ENCODE assay signal across 24 cellular contexts in the genomic region with DNA sequence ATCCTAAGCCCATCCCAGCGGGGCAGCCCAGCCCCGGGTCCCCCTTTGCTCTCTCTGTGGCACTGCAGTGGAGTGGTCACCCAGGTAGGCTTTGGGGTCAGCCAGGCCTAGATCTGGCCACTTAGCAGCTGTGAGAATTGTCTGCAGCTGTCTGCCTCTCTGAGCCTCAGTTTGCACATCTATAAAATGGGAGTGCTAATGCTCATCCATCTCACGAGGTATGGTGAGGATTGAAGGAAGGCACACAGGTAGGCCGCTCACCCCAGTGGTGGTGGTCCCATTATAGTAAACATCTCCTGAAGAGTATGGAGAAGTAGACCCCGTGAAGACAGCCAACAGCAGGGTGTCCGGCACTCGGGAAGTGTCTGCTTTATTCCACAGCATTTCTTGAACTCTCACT. TPM values are rescaled to one million over a fixed set of nuclear protein-coding genes. Genes with fewer than 3 reads are reported as not detected.
DNase-seq lines count a peak whose midpoint lies in the region; ATAC-seq, FAIRE-seq and TF ChIP-seq lines count a peak whose summit lies in the region.
"Had no signal": no experiment of that assay in that cellular context is flagged by ENCODE, and none has a peak within 500 bp of the region (broad histone marks: within the 10 kb centered on the region; RNA-seq: fewer than 3 reads in every experiment).

No MANE protein-coding gene starts in this region.

- H4K20me1 ChIP-seq in HepG2 (ENCODE audit: insufficient read depth, low read length) (no peaks in the 10 kb centered on the region), K562 (replicated peaks; ENCODE audit: control insufficient read depth, insufficient read depth, low read length) (no peaks in the 10 kb centered on the region)
- H4K20me1 ChIP-seq: BLaER1 had no signal

- no peak for TF ChIP-seq CTCF in HepG2 (CRISPR knock-in tag; IDR thresholded peaks at IDR 0.05)
- TF ChIP-seq CTCF in right lobe of liver (IDR thresholded peaks at IDR 0.05), result no peak
- TF ChIP-seq CTCF in K562 (IDR thresholded peaks at IDR 0.05 in 2 of 3, conservative IDR thresholded peaks at IDR 0.05 in 1 of 3; ENCODE audit: insufficient read depth in 2 of 3, low read depth in 1 of 3, low read length in 3 of 3), result no peak

- TF ChIP-seq POLR2A in HepG2 (IDR thresholded peaks at IDR 0.05; ENCODE audit: insufficient read depth in 1 of 2, low read depth in 2 of 2, low read length in 2 of 2) (no peak), right lobe of liver (IDR thresholded peaks at IDR 0.05) (no peak), K562 (conservative IDR thresholded peaks at IDR 0.05) (no peak)

- intact Hi-C loops in HepG2 (cut with micrococcal nuclease; ENCODE audit: unreplicated experiment), result no loop called here
- intact Hi-C loops in right lobe of liver (cut with DNase I), result no loop called here
- intact Hi-C loops in K562 (cut with micrococcal nuclease), result no loop called here

- H3K36me3 ChIP-seq in HepG2 (replicated peaks in 1 of 2; ENCODE audit: control insufficient read depth in 1 of 2, insufficient read depth in 2 of 2, low read length in 2 of 2) (no peaks in the 10 kb centered on the region), right lobe of liver (no peaks in the 10 kb centered on the region), K562 (ENCODE audit: control insufficient read depth, insufficient read depth, low read length) (no peaks in the 10 kb centered on the region)
- H3K36me3 ChIP-seq: BE2C, BLaER1 had no signal

- no peaks in the 10 kb centered on the region for H3K9me1 ChIP-seq in K562 (ENCODE audit: control insufficient read depth, insufficient read depth, low read length)

- FAIRE-seq in HepG2 (lab: Jason Lieb, UNC), result no peak
- no peak for FAIRE-seq in K562 (lab: Jason Lieb, UNC)
- FAIRE-seq: A204.1, D721Med, G401.6, GM12891 had no signal

- peaks cover 28 to 40% of the 10 kb centered on the region in 2 donors for H3K27me3 Mint-ChIP-seq in stimulated activated naive B cell treated with anti-CD40 and anti-IgM and Interleukin-4, amounts not matched to agents 10 μg/mL and 1 μg/mL and 100 μg/mL, for 72 hours

- H3K4me3 ChIP-seq in HepG2 (replicated peaks in 1 of 3; ENCODE audit: insufficient read depth in 1 of 3, low read depth in 2 of 3, low read length in 3 of 3) (no peak overlapping the region), right lobe of liver (no peak overlapping the region), K562 (no peak overlapping the region)
- H3K4me3 ChIP-seq: BLaER1 had no signal

- POLR2A ChIA-PET in HepG2 (lab: Yijun Ruan, JAX) (no interaction called here), K562 (lab: Yijun Ruan, JAX) (no interaction called here)

- 80% methylated on average over 4 of the region's 7 CpGs for WGBS in HepG2 (ENCODE audit: low lambda C conversion rate)
- WGBS in right lobe of liver (ENCODE audit: insufficient coverage, low coverage, low lambda C conversion rate, missing lambda C conversion rate), result no CpG with 5 or more reads among the region's 7 CpGs
- WGBS in K562 (ENCODE audit: insufficient coverage, low coverage, missing lambda C conversion rate), result 1% methylated on average over 7 of the region's 7 CpGs

- H3K4me3 Mint-ChIP-seq in stimulated activated naive B cell treated with anti-CD40 and anti-IgM and Interleukin-4, amounts not matched to agents 10 μg/mL and 1 μg/mL and 100 μg/mL, for 72 hours, result no peak overlapping the region
- H3K4me3 Mint-ChIP-seq: CD14-positive monocyte; CD4-positive, CD25-positive, alpha-beta regulatory T cell; CD8-positive, alpha-beta T cell had no signal

- in situ Hi-C loops in HepG2 (cut with HindIII; ENCODE audit: extremely low pct_ligation_motif_present, low pct_unique_long_range_greater_than_20kb) (no loop called here), K562 (cut with MboI) (no loop called here)

- H3K9ac ChIP-seq in HepG2 (ENCODE audit: insufficient read depth, low read depth, low read length) (no peak overlapping the region), K562 (ENCODE audit: insufficient read depth in 1 of 2, low read depth in 2 of 2, low read length in 2 of 2) (no peak overlapping the region)
- H3K9ac ChIP-seq: BLaER1 had no signal

- no peaks in the 10 kb centered on the region for H3K4me1 ChIP-seq in HepG2 (ENCODE audit: insufficient read depth, low read length)
- H3K4me1 ChIP-seq in right lobe of liver, result peaks cover 0 to 10% (median 0%) of the 10 kb centered on the region in 4 donors
- H3K4me1 ChIP-seq in K562 (replicated peaks in 1 of 2; ENCODE audit: control insufficient read depth in 2 of 2, insufficient read depth in 2 of 2, low read length in 2 of 2), result no peaks in the 10 kb centered on the region
- H3K4me1 ChIP-seq: Caco-2 had no signal

- ATAC-seq in HepG2, result no peak
- ATAC-seq in right lobe of liver, result no peak
- ATAC-seq in K562, result no peak
- ATAC-seq in stimulated activated naive B cell treated with anti-CD40 and anti-IgM and Interleukin-4, amounts not matched to agents 10 μg/mL and 1 μg/mL and 100 μg/mL, for 72 hours (replicated peaks), result no peak
- no peak for ATAC-seq in GM21515 (IDR thresholded peaks at IDR 0.05; ENCODE audit: unreplicated experiment)
- ATAC-seq: CD8-positive, alpha-beta T cell had no signal

- H3K4me1 Mint-ChIP-seq in stimulated activated naive B cell treated with anti-CD40 and anti-IgM and Interleukin-4, amounts not matched to agents 10 μg/mL and 1 μg/mL and 100 μg/mL, for 72 hours, result no peaks in the 10 kb centered on the region
- H3K4me1 Mint-ChIP-seq: CD14-positive monocyte; CD4-positive, CD25-positive, alpha-beta regulatory T cell had no signal

- BruUV-seq in HepG2 (replicated peaks; lab: Mats Ljungman, UMichigan) (no TSS peak), K562 (replicated peaks; lab: Mats Ljungman, UMichigan) (no TSS peak)

- no peaks in the 10 kb centered on the region for H3K36me3 Mint-ChIP-seq in stimulated activated naive B cell treated with anti-CD40 and anti-IgM and Interleukin-4, amounts not matched to agents 10 μg/mL and 1 μg/mL and 100 μg/mL, for 72 hours
- H3K36me3 Mint-ChIP-seq: CD14-positive monocyte; CD4-positive, CD25-positive, alpha-beta regulatory T cell; CD8-positive, alpha-beta T cell had no signal

- H3K27me3 ChIP-seq in HepG2 (ENCODE audit: control insufficient read depth in 1 of 2, insufficient read depth in 2 of 2, low read length in 2 of 2) (peaks cover 0 to 5% of the 10 kb centered on the region in 2 experiments; a peak in 3 of 5 replicates), right lobe of liver (no peaks in the 10 kb centered on the region), K562 (ENCODE audit: control insufficient read depth in 2 of 2, insufficient read depth in 2 of 2, low read length in 2 of 2) (peaks cover 6 to 29% of the 10 kb centered on the region in 2 experiments; a peak in 2 of 5 replicates)
- H3K27me3 ChIP-seq: BE2C had no signal

- H3K9me3 ChIP-seq in HepG2 (ENCODE audit: low read length), result no peaks in the 10 kb centered on the region
- no peaks in the 10 kb centered on the region for H3K9me3 ChIP-seq in right lobe of liver
- no peaks in the 10 kb centered on the region for H3K9me3 ChIP-seq in K562 (replicated peaks; ENCODE audit: control insufficient read depth, insufficient read depth, low read depth, low read length)
- H3K9me3 ChIP-seq: BE2C, BLaER1, Caco-2 had no signal

- TF ChIP-seq EP300 in HepG2 (IDR thresholded peaks at IDR 0.05; ENCODE audit: low read depth in 2 of 2, low read length in 2 of 2), result no peak
- TF ChIP-seq EP300 in HepG2 (CRISPR knock-in tag; IDR thresholded peaks at IDR 0.05; ENCODE audit: borderline replicate concordance), result no peak
- no peak for TF ChIP-seq EP300 in K562 (IDR thresholded peaks at IDR 0.05; ENCODE audit: low read length)

- H3K79me2 ChIP-seq in HepG2 (ENCODE audit: insufficient read depth, low read length), result no peaks in the 10 kb centered on the region
- no peaks in the 10 kb centered on the region for H3K79me2 ChIP-seq in K562 (ENCODE audit: control insufficient read depth, insufficient read depth, low read length)

- TF ChIP-seq RAD21 in HepG2 (CRISPR knock-in tag; IDR thresholded peaks at IDR 0.05) (no peak), K562 (CRISPR knock-in tag; conservative IDR thresholded peaks at IDR 0.05 in 1 of 2, IDR thresholded peaks at IDR 0.05 in 1 of 2) (no peak)

- H3K27ac Mint-ChIP-seq in stimulated activated naive B cell treated with anti-CD40 and anti-IgM and Interleukin-4, amounts not matched to agents 10 μg/mL and 1 μg/mL and 100 μg/mL, for 72 hours, result peak overlapping the region; percentile 11
- H3K27ac Mint-ChIP-seq: CD14-positive monocyte; CD4-positive, CD25-positive, alpha-beta regulatory T cell; CD8-positive, alpha-beta T cell had no signal

- H2AFZ ChIP-seq in HepG2 (ENCODE audit: low read length) (no peak overlapping the region), K562 (ENCODE audit: low read depth, low read length) (no peak overlapping the region)

- CTCF ChIA-PET in HepG2 (lab: Yijun Ruan, JAX; ENCODE audit: low intra/inter-chr PET ratio, low total read pairs) (no interaction called here), K562 (lab: Yijun Ruan, JAX; ENCODE audit: low intra/inter-chr PET ratio) (no interaction called here)

- DNase-seq in HepG2 (ENCODE audit: low spot score), result no peak
- no peak for DNase-seq in right lobe of liver
- no peak for DNase-seq in K562 (ENCODE audit: extremely low read depth in 1 of 4, low spot score in 3 of 4)
- DNase-seq in stimulated activated naive B cell treated with anti-CD40 and anti-IgM and Interleukin-4, amounts not matched to agents 10 μg/mL and 1 μg/mL and 100 μg/mL, for 72 hours, result no peak
- no peak for DNase-seq in NCI-H2107 treated with DMSO at 0.1 percent for 48 hours (lab: John Stamatoyannopoulos, UW; ENCODE audit: unreplicated experiment)
- DNase-seq: 8988T; ACHN; BE2C; C1 segment of cervical spinal cord; Caco-2; Calu3; CD4-positive, CD25-positive, alpha-beta regulatory T cell; CD8-positive, alpha-beta T cell; DMS79 treated with DMSO at 0.1 percent for 48 hours; GF-D8 had no signal

- no peak overlapping the region for H3K4me2 ChIP-seq in HepG2 (ENCODE audit: low read depth, low read length)
- H3K4me2 ChIP-seq in K562 (ENCODE audit: insufficient read depth, low read length), result no peak overlapping the region
- H3K4me2 ChIP-seq: BLaER1 had no signal

- no peaks in the 10 kb centered on the region for H3K9me3 Mint-ChIP-seq in stimulated activated naive B cell treated with anti-CD40 and anti-IgM and Interleukin-4, amounts not matched to agents 10 μg/mL and 1 μg/mL and 100 μg/mL, for 72 hours
- H3K9me3 Mint-ChIP-seq: CD14-positive monocyte; CD8-positive, alpha-beta T cell had no signal

- H3K27ac ChIP-seq in HepG2 (ENCODE audit: extremely low read length, insufficient read depth, low read length), result no peak overlapping the region
- H3K27ac ChIP-seq in right lobe of liver, result no peak overlapping the region
- H3K27ac ChIP-seq in K562 (ENCODE audit: extremely low read depth, low read depth, low read length), result no peak overlapping the region
- H3K27ac ChIP-seq: BLaER1 had no signal

RNA-seq across cellular contexts. Expression of a gene that starts 9.2 kb away (rescaled TPM):
- total RNA-seq in HepG2 (2016; rRNA removed; fragmentation: Illumina TruSeq; extraction: Trizol), result 0.11 and 0.13 TPM in 2 replicates
- total RNA-seq in HepG2 (2016; cell fraction: cytosol; rRNA removed; fragmentation: Illumina TruSeq; extraction: Trizol; ENCODE audit: low read depth), result not detected in 2 replicates
- total RNA-seq in HepG2 (2016; cell fraction: insoluble cytoplasmic fraction; rRNA removed; fragmentation: Illumina TruSeq; extraction: Trizol), result 0.04 and 0.12 TPM in 2 replicates
- total RNA-seq in HepG2 (2016; cell fraction: membrane; rRNA removed; fragmentation: Illumina TruSeq; extraction: Trizol), result 0.14 and 0.22 TPM in 2 replicates
- not detected in 2 replicates for total RNA-seq in HepG2 (2016; cell fraction: nucleus; rRNA removed; fragmentation: Illumina TruSeq; extraction: Trizol)
- not detected in 2 replicates for polyA plus RNA-seq in HepG2 (2011; rRNA removed)
- not detected in 2 replicates for polyA plus RNA-seq in HepG2 (2011; cell fraction: cytosol; rRNA removed)
- 0.13 TPM in 1 of 2 replicates, not detected in the other for polyA plus RNA-seq in HepG2 (2011; cell fraction: nucleus; rRNA removed)
- not detected in 2 replicates for polyA plus RNA-seq in HepG2 (2012)
- polyA plus RNA-seq in HepG2 (2016; cell fraction: cytosol; fragmentation: Illumina TruSeq; extraction: Trizol; ENCODE audit: low read depth), result 0.03 TPM in 1 of 2 replicates, not detected in the other
- 0.21 and 0.37 TPM in 2 replicates for polyA plus RNA-seq in HepG2 (2016; cell fraction: insoluble cytoplasmic fraction; fragmentation: Illumina TruSeq; extraction: Trizol; ENCODE audit: low read depth)
- 0.07 TPM in 2 replicates for polyA plus RNA-seq in HepG2 (2016; cell fraction: membrane; fragmentation: Illumina TruSeq; extraction: Trizol; ENCODE audit: low read depth)
- 0.41 TPM in 1 of 2 replicates, not detected in the other for polyA plus RNA-seq in HepG2 (2016; cell fraction: nucleus; fragmentation: Illumina TruSeq; extraction: Trizol; ENCODE audit: insufficient read depth, low read depth)
- 0.33 TPM in 1 of 2 replicates, not detected in the other for polyA minus RNA-seq in HepG2 (2011; rRNA and poly(A)+ RNA removed; ENCODE audit: low replicate concordance)
- polyA minus RNA-seq in HepG2 (2011; cell fraction: cytosol; rRNA and poly(A)+ RNA removed), result not detected in 2 replicates
- polyA minus RNA-seq in HepG2 (2011; cell fraction: nucleus; rRNA and poly(A)+ RNA removed), result not detected in 2 replicates
- total RNA-seq in right lobe of liver, result under 1 TPM in 4 of 6 experiments, not detected in 2; 0.06 to 0.86 (median 0.15) TPM
- not detected in 2 replicates for total RNA-seq in K562 (2011; cell fraction: chromatin; rRNA removed; ENCODE audit: low replicate concordance)
- not detected in 2 replicates for total RNA-seq in K562 (2011; cell fraction: nucleolus; rRNA removed)
- total RNA-seq in K562 (2011; cell fraction: nucleoplasm; rRNA removed), result not detected in 2 replicates
- not detected in 2 replicates for total RNA-seq in K562 (2014; rRNA removed)
- not detected in 2 replicates for total RNA-seq in K562 (2014; rRNA removed; fragmentation: Illumina TruSeq; extraction: Trizol)
- not detected in 2 replicates for total RNA-seq in K562 (2015; rRNA removed; fragmentation: Illumina TruSeq; extraction: Trizol)
- not detected in 2 replicates for total RNA-seq in K562 (2021)
- polyA plus RNA-seq in K562 (2011; rRNA removed), result not detected in 2 replicates
- not detected in 2 replicates for polyA plus RNA-seq in K562 (2011; cell fraction: cytosol; rRNA removed)
- not detected in 2 replicates for polyA plus RNA-seq in K562 (2011; cell fraction: nucleus; rRNA removed)
- not detected in 2 replicates for polyA plus RNA-seq in K562 (2012)
- polyA plus RNA-seq in K562 (2014; fragmentation: Illumina TruSeq; extraction: Trizol), result not detected in 2 replicates
- polyA plus RNA-seq in K562 (2014; fragmentation: Nextera tagmentation; extraction: Ambion mirVana), result not detected
- not detected in 2 replicates for polyA plus RNA-seq in K562 (2014; rRNA removed)
- not detected in 2 replicates for polyA minus RNA-seq in K562 (2011; rRNA and poly(A)+ RNA removed)
- not detected in 2 replicates for polyA minus RNA-seq in K562 (2011; cell fraction: cytosol; rRNA and poly(A)+ RNA removed)
- polyA minus RNA-seq in K562 (2011; cell fraction: nucleus; rRNA and poly(A)+ RNA removed), result not detected in 2 replicates
- total RNA-seq: A673; Calu3; CD4-positive, CD25-positive, alpha-beta regulatory T cell; CD8-positive, alpha-beta T cell had no signal
- polyA plus RNA-seq: AG04450, CD14-positive monocyte had no signal

RNA-seq across cellular contexts. Expression of a gene that starts 47.9 kb away (rescaled TPM):
- total RNA-seq in HepG2 (2016; rRNA removed; fragmentation: Illumina TruSeq; extraction: Trizol) (not detected in 2 replicates), right lobe of liver (not detected), K562 (2014; rRNA removed) (not detected in 2 replicates), K562 (2014; rRNA removed; fragmentation: Illumina TruSeq; extraction: Trizol) (not detected in 2 replicates), K562 (2015; rRNA removed; fragmentation: Illumina TruSeq; extraction: Trizol) (not detected in 2 replicates), K562 (2021) (not detected in 2 replicates)
- not detected in 2 replicates for total RNA-seq in HepG2 (2016; cell fraction: cytosol; rRNA removed; fragmentation: Illumina TruSeq; extraction: Trizol; ENCODE audit: low read depth)
- total RNA-seq in HepG2 (2016; cell fraction: insoluble cytoplasmic fraction; rRNA removed; fragmentation: Illumina TruSeq; extraction: Trizol), result not detected in 2 replicates
- not detected in 2 replicates for total RNA-seq in HepG2 (2016; cell fraction: membrane; rRNA removed; fragmentation: Illumina TruSeq; extraction: Trizol)
- total RNA-seq in HepG2 (2016; cell fraction: nucleus; rRNA removed; fragmentation: Illumina TruSeq; extraction: Trizol), result not detected in 2 replicates
- polyA plus RNA-seq in HepG2 (2011; rRNA removed) (not detected in 2 replicates), K562 (2011; rRNA removed) (not detected in 2 replicates), K562 (2014; fragmentation: Illumina TruSeq; extraction: Trizol) (not detected in 2 replicates), K562 (2014; fragmentation: Nextera tagmentation; extraction: Ambion mirVana) (not detected), K562 (2014; rRNA removed) (not detected in 2 replicates)
- polyA plus RNA-seq in HepG2 (2011; cell fraction: cytosol; rRNA removed), result not detected in 2 replicates
- polyA plus RNA-seq in HepG2 (2011; cell fraction: nucleus; rRNA removed), result not detected in 2 replicates
- polyA plus RNA-seq in HepG2 (2012), result not detected in 2 replicates
- polyA plus RNA-seq in HepG2 (2016; cell fraction: cytosol; fragmentation: Illumina TruSeq; extraction: Trizol; ENCODE audit: low read depth), result not detected in 2 replicates
- not detected in 2 replicates for polyA plus RNA-seq in HepG2 (2016; cell fraction: insoluble cytoplasmic fraction; fragmentation: Illumina TruSeq; extraction: Trizol; ENCODE audit: low read depth)
- polyA plus RNA-seq in HepG2 (2016; cell fraction: membrane; fragmentation: Illumina TruSeq; extraction: Trizol; ENCODE audit: low read depth), result not detected in 2 replicates
- polyA plus RNA-seq in HepG2 (2016; cell fraction: nucleus; fragmentation: Illumina TruSeq; extraction: Trizol; ENCODE audit: insufficient read depth, low read depth), result not detected in 2 replicates
- polyA minus RNA-seq in HepG2 (2011; rRNA and poly(A)+ RNA removed; ENCODE audit: low replicate concordance), result not detected in 2 replicates
- polyA minus RNA-seq in HepG2 (2011; cell fraction: cytosol; rRNA and poly(A)+ RNA removed), result not detected in 2 replicates
- polyA minus RNA-seq in HepG2 (2011; cell fraction: nucleus; rRNA and poly(A)+ RNA removed), result not detected in 2 replicates
- not detected in 2 replicates for total RNA-seq in K562 (2011; cell fraction: chromatin; rRNA removed; ENCODE audit: low replicate concordance)
- total RNA-seq in K562 (2011; cell fraction: nucleolus; rRNA removed), result not detected in 2 replicates
- total RNA-seq in K562 (2011; cell fraction: nucleoplasm; rRNA removed), result 0.44 TPM in 1 of 2 replicates, not detected in the other
- not detected in 2 replicates for polyA plus RNA-seq in K562 (2011; cell fraction: cytosol; rRNA removed)
- polyA plus RNA-seq in K562 (2011; cell fraction: nucleus; rRNA removed), result not detected in 2 replicates
- polyA plus RNA-seq in K562 (2012), result 0.01 TPM in 1 of 2 replicates, not detected in the other
- not detected in 2 replicates for polyA minus RNA-seq in K562 (2011; rRNA and poly(A)+ RNA removed)
- polyA minus RNA-seq in K562 (2011; cell fraction: cytosol; rRNA and poly(A)+ RNA removed), result not detected in 2 replicates
- not detected in 2 replicates for polyA minus RNA-seq in K562 (2011; cell fraction: nucleus; rRNA and poly(A)+ RNA removed)
- total RNA-seq: A673; Calu3; CD4-positive, CD25-positive, alpha-beta regulatory T cell; CD8-positive, alpha-beta T cell had no signal
- polyA plus RNA-seq: AG04450, CD14-positive monocyte had no signal
